ENCODE assay signal across 8 cellular contexts in the genomic region with DNA sequence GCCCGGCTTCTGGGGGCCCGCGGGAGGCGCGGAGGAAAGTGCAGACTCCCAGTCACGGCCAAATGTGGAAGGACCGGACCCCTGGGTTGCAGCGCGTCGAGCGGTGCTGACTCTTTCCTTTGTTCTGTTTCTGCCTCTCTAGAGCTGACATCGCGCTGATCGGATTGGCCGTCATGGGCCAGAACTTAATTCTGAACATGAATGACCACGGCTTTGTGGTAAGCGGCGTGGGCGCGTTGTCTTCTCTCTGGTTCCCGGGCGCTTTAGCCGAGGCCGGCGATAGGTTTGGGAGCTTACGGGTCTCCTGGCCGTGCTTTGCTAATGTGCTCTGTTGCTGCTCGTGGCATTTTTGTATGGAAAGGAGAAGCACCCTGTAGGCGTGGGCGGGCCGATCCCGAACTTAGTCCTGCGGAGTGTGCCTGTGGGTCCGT. TPM values are rescaled to one million over a fixed set of nuclear protein-coding genes. Genes with fewer than 3 reads are reported as not detected.
A peak's percentile ranks its signal among the peaks of the same experiment; 100 is the strongest.
DNase-seq lines count a peak whose midpoint lies in the region; ATAC-seq, FAIRE-seq and TF ChIP-seq lines count a peak whose summit lies in the region.

No MANE protein-coding gene starts in this region.

- no peak for TF ChIP-seq POLR2A in GM12878 (IDR thresholded peaks at IDR 0.05; ENCODE audit: low read depth, low read length)

- H3F3A ChIP-seq in Loucy (ENCODE audit: low read depth): no peaks in the 10 kb centered on the region

- CTCF ChIA-PET in GM12878 (lab: Yijun Ruan, JAX): interaction anchor here (1.0 to 4.2 kb wide), 7 partner anchors 12 to 525 kb away, joined by 3 to 29 read pairs (median 4); a partner anchor contains a TSS

- SMC1A ChIA-PET in GM12878 (lab: Charles Lee; ENCODE audit: uncharacterized antibody, unreplicated experiment): interaction anchor here (0.8 to 3.7 kb wide), 5 partner anchors 9 to 33 kb away, joined by 3 to 26 read pairs (median 6); a partner anchor contains a TSS

- no peaks in the 10 kb centered on the region for H3K9me3 ChIP-seq in Loucy (ENCODE audit: insufficient read depth, low read depth, low read length)
- no peaks in the 10 kb centered on the region for H3K9me3 ChIP-seq in GM12878 (replicated peaks; ENCODE audit: control insufficient read depth, insufficient read depth, low read length)
- H3K9me3 ChIP-seq in skeletal muscle tissue (ENCODE audit: control insufficient read depth in 3 of 3, low read length in 3 of 3): no peaks in the 10 kb centered on the region

- no peaks in the 10 kb centered on the region for H3K27me3 ChIP-seq in Loucy (ENCODE audit: insufficient read depth, low read length, poor library complexity, severe bottlenecking)
- H3K27me3 ChIP-seq in GM12878 (replicated peaks in 1 of 2; ENCODE audit: control insufficient read depth in 2 of 2, insufficient read depth in 2 of 2, low read length in 1 of 2): no peaks in the 10 kb centered on the region
- no peaks in the 10 kb centered on the region for H3K27me3 ChIP-seq in skeletal muscle tissue (ENCODE audit: control insufficient read depth in 3 of 3, insufficient read depth in 3 of 3, low read length in 3 of 3)

- H3K27ac ChIP-seq in GM12878 (ENCODE audit: control insufficient read depth, insufficient read depth) (peak overlapping the region; percentile 75), skeletal muscle tissue (ENCODE audit: low read depth, low read length) (peak overlapping the region; percentile 81)

- no peak for TF ChIP-seq EP300 in GM12878 (IDR thresholded peaks at IDR 0.05; ENCODE audit: borderline replicate concordance in 1 of 2, control insufficient read depth in 1 of 2, low read depth in 2 of 2, low read length in 2 of 2)

- TF ChIP-seq RAD21 in GM12878 (IDR thresholded peaks at IDR 0.05; ENCODE audit: insufficient read depth, low read depth, low read length): no peak

- H3K36me3 ChIP-seq in Loucy (ENCODE audit: insufficient read depth, low read length) (peaks cover 20% of the 10 kb centered on the region; the same call in 1 of the 2 replicates), GM12878 (ENCODE audit: control insufficient read depth in 2 of 2, insufficient read depth in 2 of 2, low read length in 1 of 2) (peaks cover 2 to 19% of the 10 kb centered on the region in 2 experiments; a peak in 1 of 4 replicates), skeletal muscle tissue (ENCODE audit: control insufficient read depth in 3 of 3, insufficient read depth in 3 of 3, low read length in 3 of 3) (peaks cover 11 to 20% (median 13%) of the 10 kb centered on the region in 3 donors)

- TF ChIP-seq CTCF in Loucy (conservative IDR thresholded peaks at IDR 0.05; ENCODE audit: low read length) (no peak), GM12878 (IDR thresholded peaks at IDR 0.05 in 2 of 3, conservative IDR thresholded peaks at IDR 0.05 in 1 of 3; ENCODE audit: control insufficient read depth in 2 of 3, extremely low read depth in 1 of 3, insufficient read depth in 1 of 3, low read depth in 3 of 3, low read length in 3 of 3) (no peak)

- RAD21 ChIA-PET in GM12878 (lab: Charles Lee; ENCODE audit: unreplicated experiment): interaction anchor here (0.8 to 3.4 kb wide), 5 partner anchors 11 to 190 kb away, joined by 3 to 16 read pairs (median 4); a partner anchor contains a TSS

- ATAC-seq in GM12878 (no peak), GM18861 (IDR thresholded peaks at IDR 0.05; ENCODE audit: unreplicated experiment) (no peak)

- peaks cover 20% of the 10 kb centered on the region for H3K4me1 ChIP-seq in Loucy (ENCODE audit: insufficient read depth, low read length, poor library complexity, severe bottlenecking)
- H3K4me1 ChIP-seq in GM12878 (ENCODE audit: control insufficient read depth, insufficient read depth, low read length): peaks cover 6% of the 10 kb centered on the region
- H3K4me1 ChIP-seq in skeletal muscle tissue (ENCODE audit: control insufficient read depth in 3 of 3, insufficient read depth in 3 of 3, low read length in 3 of 3): peaks cover 14 to 16% (median 16%) of the 10 kb centered on the region in 3 donors

- H3K4me3 ChIP-seq in Loucy (ENCODE audit: low read length, poor library complexity, severe bottlenecking): peak overlapping the region; percentile 83
- H3K4me3 ChIP-seq in GM12878: peak overlapping the region; percentile 88
- peak overlapping the region; percentile 85 to 99 (median 98) for H3K4me3 ChIP-seq in skeletal muscle tissue (ENCODE audit: low read length in 3 of 3)

- FAIRE-seq in GM12878 (lab: Jason Lieb, UNC): no peak

- no peaks in the 10 kb centered on the region for H3K9me2 ChIP-seq in Loucy (replicated peaks; ENCODE audit: low read depth, low read length)

- intact Hi-C loops in GM12878 (cut with micrococcal nuclease; ENCODE audit: unreplicated experiment): no loop called here

- BruUV-seq in GM12878 (replicated peaks; lab: Mats Ljungman, UMichigan): no TSS peak

- in situ Hi-C loops in GM12878 (cut with MboI): no loop called here

- no peak overlapping the region; the same call in 1 of the 2 replicates for H2AFZ ChIP-seq in Loucy (ENCODE audit: low read length)
- peak overlapping the region; percentile 95 for H2AFZ ChIP-seq in GM12878 (ENCODE audit: control insufficient read depth, low read depth, low read length)

- peaks cover 45% of the 10 kb centered on the region for H3K79me2 ChIP-seq in Loucy (ENCODE audit: insufficient read depth, low read length)
- peaks cover 19% of the 10 kb centered on the region for H3K79me2 ChIP-seq in GM12878 (ENCODE audit: control insufficient read depth, insufficient read depth, low read length)

- POLR2A ChIA-PET in GM12878 (lab: Charles Lee): interaction anchor here (1.5 to 2.0 kb wide), 4 partner anchors 11 to 31 kb away, joined by 4 to 8 read pairs (median 5); no protein-coding TSS in a partner anchor

- H3K9ac ChIP-seq in Loucy (ENCODE audit: low read depth, low read length, poor library complexity, severe bottlenecking) (peak overlapping the region; percentile 90), GM12878 (ENCODE audit: control insufficient read depth, insufficient read depth, low read length) (peak overlapping the region; percentile 90), skeletal muscle tissue (ENCODE audit: low read depth in 1 of 3, low read length in 3 of 3) (peak overlapping the region; percentile 81 to 91 (median 81))

- H3K4me2 ChIP-seq in Loucy (ENCODE audit: low read depth, low read length, poor library complexity, severe bottlenecking): peak overlapping the region; percentile 89
- peak overlapping the region; percentile 96 for H3K4me2 ChIP-seq in GM12878 (ENCODE audit: control insufficient read depth, insufficient read depth)

- DNase-seq in DMS53 treated with DMSO at 0.1 percent for 48 hours (lab: John Stamatoyannopoulos, UW; ENCODE audit: unreplicated experiment) (peak; percentile 30), DMS53 (lab: John Stamatoyannopoulos, UW) (no peak), GM12878 (ENCODE audit: low read depth, low spot score) (no peak), iPS-NIHi7 (ENCODE audit: extremely low spot score) (peak; percentile 24)
- DNase-seq in activated CD4-positive, CD25-positive, alpha-beta regulatory T cell treated with anti-CD3 and anti-CD28 coated beads, Interleukin-2, amount 50 U/mL, for 72 hours: no peak

- WGBS in GM12878 (ENCODE audit: insufficient coverage, insufficient replicate concordance, low lambda C conversion rate, missing lambda C conversion rate): 2% methylated on average over 34 of the region's 34 CpGs

- peaks cover 23% of the 10 kb centered on the region for H4K20me1 ChIP-seq in Loucy (ENCODE audit: insufficient read depth, low read length, poor library complexity, severe bottlenecking)
- no peaks in the 10 kb centered on the region for H4K20me1 ChIP-seq in GM12878 (ENCODE audit: control insufficient read depth, insufficient read depth)

RNA-seq across cellular contexts. Expression of a gene that starts 0.6 kb away (rescaled TPM):
- total RNA-seq in GM12878 (2013; cell fraction: nucleolus; rRNA removed): 36.4 and 38.2 TPM in 2 replicates
- total RNA-seq in GM12878 (2014; rRNA removed): 149 and 151 TPM in 2 replicates
- 126 and 129 TPM in 2 replicates for total RNA-seq in GM12878 (2014; rRNA removed; fragmentation: Illumina TruSeq; extraction: Trizol)
- 199 and 201 TPM in 2 replicates for total RNA-seq in GM12878 (2021)
- 88.3 TPM for polyA plus RNA-seq in GM12878 (2011; ENCODE audit: low read depth)
- 76.0 and 108 TPM in 2 replicates for polyA plus RNA-seq in GM12878 (2011; rRNA removed)
- 121 TPM in 2 replicates for polyA plus RNA-seq in GM12878 (2011; cell fraction: cytosol; rRNA removed)
- 67.7 and 102 TPM in 2 replicates for polyA plus RNA-seq in GM12878 (2011; cell fraction: nucleus; rRNA removed)
- 110 and 114 TPM in 2 replicates for polyA plus RNA-seq in GM12878 (2012)
- polyA plus RNA-seq in GM12878 (2014; fragmentation: Illumina TruSeq; extraction: Trizol): 262 and 279 TPM in 2 replicates
- 100 to 1,000 TPM; 152 to 190 TPM for polyA plus RNA-seq in GM12878 (2014; fragmentation: Nextera tagmentation; extraction: Ambion mirVana)
- 138 and 152 TPM in 2 replicates for polyA plus RNA-seq in GM12878 (2014; rRNA removed)
- polyA plus RNA-seq in GM12878 (2016; fragmentation: Nextera tagmentation; extraction: Ambion mirVana): 100 to 1,000 TPM; 193 to 196 TPM
- polyA minus RNA-seq in GM12878 (2011; rRNA and poly(A)+ RNA removed): 136 and 155 TPM in 2 replicates
- 55.6 and 57.6 TPM in 2 replicates for polyA minus RNA-seq in GM12878 (2011; cell fraction: cytosol; rRNA and poly(A)+ RNA removed)
- polyA minus RNA-seq in GM12878 (2011; cell fraction: nucleus; rRNA and poly(A)+ RNA removed): 22.0 and 45.4 TPM in 2 replicates
- 59.5 TPM for total RNA-seq in skeletal muscle tissue

RNA-seq across cellular contexts. Expression of a gene that starts 30.7 kb away (rescaled TPM):
- total RNA-seq in GM12878 (2013; cell fraction: nucleolus; rRNA removed): 3.0 and 6.2 TPM in 2 replicates
- total RNA-seq in GM12878 (2014; rRNA removed) (10.5 and 13.3 TPM in 2 replicates), GM12878 (2014; rRNA removed; fragmentation: Illumina TruSeq; extraction: Trizol) (20.7 and 21.7 TPM in 2 replicates), GM12878 (2021) (16.3 and 17.7 TPM in 2 replicates), skeletal muscle tissue (2.6 TPM)
- polyA plus RNA-seq in GM12878 (2011; ENCODE audit: low read depth): 6.8 TPM
- polyA plus RNA-seq in GM12878 (2011; rRNA removed) (9.4 and 15.0 TPM in 2 replicates), GM12878 (2014; fragmentation: Illumina TruSeq; extraction: Trizol) (13.3 and 15.8 TPM in 2 replicates), GM12878 (2014; fragmentation: Nextera tagmentation; extraction: Ambion mirVana) (10 to 100 TPM; 10.9 to 17.5 TPM), GM12878 (2014; rRNA removed) (13.7 and 14.3 TPM in 2 replicates), GM12878 (2016; fragmentation: Nextera tagmentation; extraction: Ambion mirVana) (10 to 100 TPM; 46.2 to 51.7 TPM)
- 7.1 and 8.1 TPM in 2 replicates for polyA plus RNA-seq in GM12878 (2011; cell fraction: cytosol; rRNA removed)
- polyA plus RNA-seq in GM12878 (2011; cell fraction: nucleus; rRNA removed): 4.9 and 5.6 TPM in 2 replicates
- polyA plus RNA-seq in GM12878 (2012): 11.6 and 12.7 TPM in 2 replicates
- polyA minus RNA-seq in GM12878 (2011; rRNA and poly(A)+ RNA removed): 2.3 and 2.9 TPM in 2 replicates
- polyA minus RNA-seq in GM12878 (2011; cell fraction: cytosol; rRNA and poly(A)+ RNA removed): 1.9 and 2.6 TPM in 2 replicates
- 2.1 and 6.8 TPM in 2 replicates for polyA minus RNA-seq in GM12878 (2011; cell fraction: nucleus; rRNA and poly(A)+ RNA removed)

RNA-seq across cellular contexts. Expression of a gene that starts 50.3 kb away (rescaled TPM):
- total RNA-seq in GM12878 (2013; cell fraction: nucleolus; rRNA removed): 0.63 and 0.91 TPM in 2 replicates
- total RNA-seq in GM12878 (2014; rRNA removed) (0.23 and 0.27 TPM in 2 replicates), GM12878 (2014; rRNA removed; fragmentation: Illumina TruSeq; extraction: Trizol) (0.18 TPM in 1 of 2 replicates, not detected in the other), GM12878 (2021) (0.49 TPM in 1 of 2 replicates, not detected in the other), skeletal muscle tissue (0.52 TPM)
- polyA plus RNA-seq in GM12878 (2011; ENCODE audit: low read depth): 0.33 TPM
- polyA plus RNA-seq in GM12878 (2011; rRNA removed) (0.10 and 0.12 TPM in 2 replicates), GM12878 (2014; fragmentation: Illumina TruSeq; extraction: Trizol) (0.09 and 0.57 TPM in 2 replicates), GM12878 (2014; fragmentation: Nextera tagmentation; extraction: Ambion mirVana) (under 1 TPM in 1 of 2 experiments, not detected in 1; 0.09 TPM), GM12878 (2014; rRNA removed) (0.32 TPM in 1 of 2 replicates, not detected in the other), GM12878 (2016; fragmentation: Nextera tagmentation; extraction: Ambion mirVana) (under 1 TPM; 0.33 to 0.38 TPM)
- polyA plus RNA-seq in GM12878 (2011; cell fraction: cytosol; rRNA removed): 0.18 TPM in 1 of 2 replicates, not detected in the other
- polyA plus RNA-seq in GM12878 (2011; cell fraction: nucleus; rRNA removed): 0.34 TPM in 1 of 2 replicates, not detected in the other
- 0.18 and 0.27 TPM in 2 replicates for polyA plus RNA-seq in GM12878 (2012)
- polyA minus RNA-seq in GM12878 (2011; rRNA and poly(A)+ RNA removed): 0.21 TPM in 1 of 2 replicates, not detected in the other
- polyA minus RNA-seq in GM12878 (2011; cell fraction: cytosol; rRNA and poly(A)+ RNA removed): not detected in 2 replicates
- polyA minus RNA-seq in GM12878 (2011; cell fraction: nucleus; rRNA and poly(A)+ RNA removed): not detected in 2 replicates

Comparison
In these comparisons a context has a peak if more than half of its experiments do, and no peak if none do; other contexts are left out.
1. DNase-seq: peak in DMS53 treated with DMSO at 0.1 percent for 48 hours (single experiment) and iPS-NIHi7 (single experiment); none in DMS53 (single experiment), GM12878 (single experiment) and activated CD4-positive, CD25-positive, alpha-beta regulatory T cell treated with anti-CD3 and anti-CD28 coated beads, Interleukin-2, amount 50 U/mL, for 72 hours (single experiment).
2. Peak in every context shown above with its lines, with median percentiles within 50 percentile points of each other: H3K4me3 ChIP-seq and H3K9ac ChIP-seq.